ENCODE assay signal across 30 cellular contexts in genomic region chr4:14646831-14647230, GRCh38.
DNase-seq lines count a peak whose midpoint lies in the region; TF ChIP-seq lines count a peak whose summit lies in the region.
"Had no signal": no experiment of that assay in that cellular context is flagged by ENCODE, and none has a peak within 500 bp of the region (broad histone marks: within the 10 kb centered on the region; RNA-seq: fewer than 3 reads in every experiment).

No MANE protein-coding gene starts in this region.

- no peaks in the 10 kb centered on the region for H3K9me3 ChIP-seq in fibroblast of lung (ENCODE audit: control insufficient read depth, insufficient read depth, low read depth, low read length)
- H3K9me3 ChIP-seq: esophagus muscularis mucosa, gastroesophageal sphincter, lower lobe of right lung, psoas muscle, tibial nerve had no signal

- no peak overlapping the region for H3K27ac Mint-ChIP-seq in activated T-cell treated with anti-CD3 and anti-CD28 coated beads, Interleukin-2, amount 50 U/mL, for 24 hours
- H3K27ac Mint-ChIP-seq: activated CD8-positive, alpha-beta memory T cell treated with anti-CD3 and anti-CD28 coated beads, Interleukin-2, amount 10 ng/mL, durations not matched to agents 7 days and 5 days; activated naive CD8-positive, alpha-beta T cell treated with anti-CD3 and anti-CD28 coated beads, Interleukin-2, amount 10 ng/mL, durations not matched to agents 7 days and 5 days; CD4-positive, CD25-positive, alpha-beta regulatory T cell; naive thymus-derived CD4-positive, alpha-beta T cell; stimulated activated effector memory CD8-positive, alpha-beta T cell treated with anti-CD3 and anti-CD28 coated beads, Interleukin-12 subunit alpha, Interleukin-12 subunit beta, amount 100 ng/mL, for 72 hours; T-helper 17 cell had no signal

- H4K20me1 ChIP-seq in fibroblast of lung (ENCODE audit: control insufficient read depth, extremely low read depth, insufficient read depth, low read length), result no peaks in the 10 kb centered on the region

- H3K4me3 Mint-ChIP-seq in activated T-cell treated with anti-CD3 and anti-CD28 coated beads, Interleukin-2, amount 50 U/mL, for 24 hours, result no peak overlapping the region
- H3K4me3 Mint-ChIP-seq: activated CD8-positive, alpha-beta memory T cell treated with anti-CD3 and anti-CD28 coated beads, Interleukin-2, amount 10 ng/mL, durations not matched to agents 7 days and 5 days; activated naive CD8-positive, alpha-beta T cell treated with anti-CD3 and anti-CD28 coated beads, Interleukin-2, amount 10 ng/mL, durations not matched to agents 7 days and 5 days; CD4-positive, CD25-positive, alpha-beta regulatory T cell; naive thymus-derived CD4-positive, alpha-beta T cell; stimulated activated effector memory CD8-positive, alpha-beta T cell treated with anti-CD3 and anti-CD28 coated beads, Interleukin-12 subunit alpha, Interleukin-12 subunit beta, amount 100 ng/mL, for 72 hours; T-helper 17 cell had no signal

- no peaks in the 10 kb centered on the region for H3K36me3 Mint-ChIP-seq in activated T-cell treated with anti-CD3 and anti-CD28 coated beads, Interleukin-2, amount 50 U/mL, for 24 hours (ENCODE audit: low read depth)
- H3K36me3 Mint-ChIP-seq: activated CD8-positive, alpha-beta memory T cell treated with anti-CD3 and anti-CD28 coated beads, Interleukin-2, amount 10 ng/mL, durations not matched to agents 7 days and 5 days; activated naive CD8-positive, alpha-beta T cell treated with anti-CD3 and anti-CD28 coated beads, Interleukin-2, amount 10 ng/mL, durations not matched to agents 7 days and 5 days; CD4-positive, CD25-positive, alpha-beta regulatory T cell; naive thymus-derived CD4-positive, alpha-beta T cell; stimulated activated effector memory CD8-positive, alpha-beta T cell treated with anti-CD3 and anti-CD28 coated beads, Interleukin-12 subunit alpha, Interleukin-12 subunit beta, amount 100 ng/mL, for 72 hours had no signal

- DNase-seq in HS-5 (ENCODE audit: low read depth) (peak; percentile 2), RPMI7951 (ENCODE audit: low read depth) (peak; percentile 60), fibroblast of lung (ENCODE audit: low read depth in 2 of 2) (peak; percentile 4 to 58), NAMALWA (ENCODE audit: low spot score) (no peak), NCI-H748 (lab: John Stamatoyannopoulos, UW; ENCODE audit: unreplicated experiment) (no peak), H4 (ENCODE audit: low spot score) (no peak)
- no peak for DNase-seq in activated T-cell treated with anti-CD3 and anti-CD28 coated beads, Interleukin-2, amount 50 U/mL, for 24 hours
- DNase-seq: activated CD4-positive, alpha-beta T cell treated with anti-CD3 and anti-CD28 coated beads, Interleukin-2, amount 50 U/mL, for 4 hours; activated CD8-positive, alpha-beta memory T cell treated with anti-CD3 and anti-CD28 coated beads, Interleukin-2, amount 10 ng/mL, durations not matched to agents 7 days and 5 days; activated gamma-delta T cell treated with Interleukin-2 at 50 U/mL for 16 hours; activated naive CD8-positive, alpha-beta T cell treated with anti-CD3 and anti-CD28 coated beads, Interleukin-2, amount 10 ng/mL, durations not matched to agents 7 days and 5 days; activated T-cell treated with anti-CD3 and anti-CD28 coated beads, Interleukin-2, amount 50 U/mL, for 48 hours; CD4-positive, CD25-positive, alpha-beta regulatory T cell; cerebellar nuclear complex; KBM-7; kidney glomerular epithelial cell; lower lobe of right lung; MM.1S; naive thymus-derived CD4-positive, alpha-beta T cell; NCI-H1417; NCI-H2029; NCI-H526 treated with DMSO at 0.1 percent for 48 hours; nucleus accumbens; psoas muscle; Right ventricle myocardium superior; T-helper 17 cell had no signal

- no peak overlapping the region for H3K4me2 ChIP-seq in fibroblast of lung (ENCODE audit: extremely low read depth, insufficient read depth, low read length)

- H3K27me3 Mint-ChIP-seq in activated T-cell treated with anti-CD3 and anti-CD28 coated beads, Interleukin-2, amount 50 U/mL, for 24 hours, result no peaks in the 10 kb centered on the region
- H3K27me3 Mint-ChIP-seq: activated CD8-positive, alpha-beta memory T cell treated with anti-CD3 and anti-CD28 coated beads, Interleukin-2, amount 10 ng/mL, durations not matched to agents 7 days and 5 days; activated naive CD8-positive, alpha-beta T cell treated with anti-CD3 and anti-CD28 coated beads, Interleukin-2, amount 10 ng/mL, durations not matched to agents 7 days and 5 days; CD4-positive, CD25-positive, alpha-beta regulatory T cell; T-helper 17 cell had no signal

- H2AFZ ChIP-seq in fibroblast of lung (ENCODE audit: low read length), result no peak overlapping the region

- H3K9me3 Mint-ChIP-seq in activated T-cell treated with anti-CD3 and anti-CD28 coated beads, Interleukin-2, amount 50 U/mL, for 24 hours, result no peaks in the 10 kb centered on the region
- H3K9me3 Mint-ChIP-seq: activated naive CD8-positive, alpha-beta T cell treated with anti-CD3 and anti-CD28 coated beads, Interleukin-2, amount 10 ng/mL, durations not matched to agents 7 days and 5 days had no signal

- H3K9ac ChIP-seq in fibroblast of lung (ENCODE audit: insufficient read depth, low read length), result no peak overlapping the region

- no peaks in the 10 kb centered on the region for H3K4me1 Mint-ChIP-seq in activated T-cell treated with anti-CD3 and anti-CD28 coated beads, Interleukin-2, amount 50 U/mL, for 24 hours (ENCODE audit: low read depth)
- H3K4me1 Mint-ChIP-seq: activated CD8-positive, alpha-beta memory T cell treated with anti-CD3 and anti-CD28 coated beads, Interleukin-2, amount 10 ng/mL, durations not matched to agents 7 days and 5 days; activated naive CD8-positive, alpha-beta T cell treated with anti-CD3 and anti-CD28 coated beads, Interleukin-2, amount 10 ng/mL, durations not matched to agents 7 days and 5 days; CD4-positive, CD25-positive, alpha-beta regulatory T cell; stimulated activated effector memory CD8-positive, alpha-beta T cell treated with anti-CD3 and anti-CD28 coated beads, Interleukin-12 subunit alpha, Interleukin-12 subunit beta, amount 100 ng/mL, for 72 hours; T-helper 17 cell had no signal

- H3K4me1 ChIP-seq in fibroblast of lung (ENCODE audit: control insufficient read depth, extremely low read depth, insufficient read depth, low read length), result no peaks in the 10 kb centered on the region
- H3K4me1 ChIP-seq: esophagus muscularis mucosa, gastroesophageal sphincter, lower lobe of right lung, psoas muscle, tibial nerve had no signal

- no peaks in the 10 kb centered on the region for H3K79me2 ChIP-seq in fibroblast of lung (ENCODE audit: control insufficient read depth, insufficient read depth, low read length)

- no peak for TF ChIP-seq CTCF in fibroblast of lung (conservative IDR thresholded peaks at IDR 0.05 in 1 of 2, IDR thresholded peaks at IDR 0.05 in 1 of 2; ENCODE audit: low read depth in 1 of 2, low read length in 2 of 2)

- H3K27me3 ChIP-seq in fibroblast of lung (ENCODE audit: control insufficient read depth, insufficient read depth, low read length), result no peaks in the 10 kb centered on the region
- H3K27me3 ChIP-seq: esophagus muscularis mucosa, gastroesophageal sphincter, tibial nerve had no signal

- no peak overlapping the region for H3K27ac ChIP-seq in fibroblast of lung (ENCODE audit: insufficient read depth, low read length)
- H3K27ac ChIP-seq: esophagus muscularis mucosa, gastroesophageal sphincter, lower lobe of right lung, psoas muscle, tibial nerve had no signal

- no peaks in the 10 kb centered on the region for H3K36me3 ChIP-seq in fibroblast of lung (ENCODE audit: control insufficient read depth, insufficient read depth, low read length)
- H3K36me3 ChIP-seq: esophagus muscularis mucosa, gastroesophageal sphincter, lower lobe of right lung, tibial nerve had no signal

- no peak overlapping the region for H3K4me3 ChIP-seq in fibroblast of lung (replicated peaks in 1 of 4; ENCODE audit: control extremely low read depth in 1 of 4, insufficient read depth in 1 of 4, low read depth in 3 of 4, low read length in 4 of 4)
- H3K4me3 ChIP-seq: esophagus muscularis mucosa, gastroesophageal sphincter, lower lobe of right lung, psoas muscle, tibial nerve had no signal

Comparison
In these comparisons a context has a peak if more than half of its experiments do, and no peak if none do; other contexts are left out.
1. DNase-seq: peak in HS-5 (single experiment), RPMI7951 (single experiment) and fibroblast of lung (2 of 2); none in NAMALWA (single experiment), NCI-H748 (single experiment), H4 (single experiment) and activated T-cell treated with anti-CD3 and anti-CD28 coated beads, Interleukin-2, amount 50 U/mL, for 24 hours (single experiment).